In genomic region chr3:4852780-4853748, GRCh38 we compare ENCODE assay signal across 11 cellular contexts.
DNase-seq lines count a peak whose midpoint lies in the region; ATAC-seq and TF ChIP-seq lines count a peak whose summit lies in the region.
"Had no signal": no experiment of that assay in that cellular context is flagged by ENCODE, and none has a peak within 500 bp of the region (broad histone marks: within the 10 kb centered on the region; RNA-seq: fewer than 3 reads in every experiment).

No MANE protein-coding gene starts in this region.

- H4K20me1 ChIP-seq in osteoblast (ENCODE audit: insufficient read depth, low read length): no peaks in the 10 kb centered on the region

- ATAC-seq in GM18868 (IDR thresholded peaks at IDR 0.05; ENCODE audit: unreplicated experiment): no peak
- ATAC-seq in aorta (ENCODE audit: low FRiP score): no peak
- ATAC-seq in GM21381 (IDR thresholded peaks at IDR 0.05; ENCODE audit: unreplicated experiment): no peak
- ATAC-seq in HG03108 (IDR thresholded peaks at IDR 0.05; ENCODE audit: unreplicated experiment): no peak
- ATAC-seq: gastrocnemius medialis had no signal

- H3K27me3 ChIP-seq in SJSA1 (replicated peaks) (no peaks in the 10 kb centered on the region), osteoblast (ENCODE audit: insufficient read depth, low read length) (no peaks in the 10 kb centered on the region), aorta (ENCODE audit: control insufficient read depth in 1 of 2, insufficient read depth in 2 of 2, low read length in 1 of 2) (no peaks in the 10 kb centered on the region)
- H3K27me3 ChIP-seq: gastrocnemius medialis, transverse colon had no signal

- no peaks in the 10 kb centered on the region for H3K79me2 ChIP-seq in osteoblast (ENCODE audit: insufficient read depth, low read length)

- peak overlapping the region; percentile 62 for H3K27ac ChIP-seq in SJSA1
- H3K27ac ChIP-seq in osteoblast (ENCODE audit: low read depth, low read length): no peak overlapping the region
- no peak overlapping the region for H3K27ac ChIP-seq in aorta (ENCODE audit: low read depth in 1 of 2, low read length in 2 of 2)
- H3K27ac ChIP-seq: gastrocnemius medialis, transverse colon had no signal

- TF ChIP-seq CTCF in cardiac fibroblast (IDR thresholded peaks at IDR 0.05; ENCODE audit: low read depth, low read length) (no peak), osteoblast (IDR thresholded peaks at IDR 0.05; ENCODE audit: extremely low read depth, low read depth, low read length) (no peak)

- DNase-seq in GM03348 (ENCODE audit: low spot score) (peak; percentile 35), SJSA1 (ENCODE audit: low read depth in 1 of 2, low spot score in 2 of 2) (peak in 1 of 2 experiments; percentile 61), cardiac fibroblast (ENCODE audit: low read depth in 2 of 2) (peak; percentile 64 to 67), osteoblast (ENCODE audit: insufficient read length, low spot score, missing footprints) (no peak), aorta (no peak)
- DNase-seq: gastrocnemius medialis, retina, transverse colon had no signal

- no peak overlapping the region for H3K4me3 ChIP-seq in SJSA1
- H3K4me3 ChIP-seq in cardiac fibroblast (replicated peaks in 1 of 2; ENCODE audit: low read depth in 2 of 2, low read length in 2 of 2): no peak overlapping the region
- no peak overlapping the region for H3K4me3 ChIP-seq in osteoblast (ENCODE audit: insufficient read depth, low read length)
- H3K4me3 ChIP-seq in aorta (ENCODE audit: low read length in 2 of 2): no peak overlapping the region
- H3K4me3 ChIP-seq: gastrocnemius medialis, transverse colon had no signal

- WGBS in aorta, 2 donors: 70 to 72% methylated on average over 5 of the region's 5 CpGs

- no peak overlapping the region for H3K4me2 ChIP-seq in osteoblast (ENCODE audit: insufficient read depth, low read length)

- H3K4me1 ChIP-seq in SJSA1 (replicated peaks) (peaks cover 19% of the 10 kb centered on the region), osteoblast (ENCODE audit: insufficient read depth, low read length) (peaks cover 8% of the 10 kb centered on the region), aorta (ENCODE audit: control insufficient read depth in 1 of 2, insufficient read depth in 2 of 2, low read length in 2 of 2) (no peaks in the 10 kb centered on the region)

- no peaks in the 10 kb centered on the region for H3K36me3 ChIP-seq in SJSA1
- H3K36me3 ChIP-seq in osteoblast (ENCODE audit: insufficient read depth, low read length): no peaks in the 10 kb centered on the region
- H3K36me3 ChIP-seq in aorta (ENCODE audit: control insufficient read depth in 1 of 2, insufficient read depth in 2 of 2, low read length in 1 of 2): peaks cover 0 to under 1% of the 10 kb centered on the region in 2 donors
- H3K36me3 ChIP-seq: gastrocnemius medialis, transverse colon had no signal

- peak overlapping the region; percentile 37 for H2AFZ ChIP-seq in osteoblast (ENCODE audit: low read length)

- intact Hi-C loops in aorta (cut with DNase I): no loop called here

- no peaks in the 10 kb centered on the region for H3K9me3 ChIP-seq in SJSA1 (replicated peaks)
- H3K9me3 ChIP-seq in osteoblast (ENCODE audit: low read depth, low read length): no peaks in the 10 kb centered on the region
- no peaks in the 10 kb centered on the region for H3K9me3 ChIP-seq in aorta (ENCODE audit: control insufficient read depth, low read length)
- H3K9me3 ChIP-seq: gastrocnemius medialis, transverse colon had no signal

Comparison
In these comparisons a context has a peak if more than half of its experiments do, and no peak if none do; other contexts are left out.
1. DNase-seq: peak in GM03348 (single experiment) and cardiac fibroblast (2 of 2); none in osteoblast (single experiment) and aorta (0 of 2).